In genomic region chr3:188061133-188061532, GRCh38 we compare ENCODE assay signal across 8 cellular contexts.
DNase-seq lines count a peak whose midpoint lies in the region; ATAC-seq, FAIRE-seq and TF ChIP-seq lines count a peak whose summit lies in the region.

No MANE protein-coding gene starts in this region.

- H3K4me1 ChIP-seq in OCI-LY3 (ENCODE audit: low read length) = peaks cover 14% of the 10 kb centered on the region
- peaks cover 0 to 6% of the 10 kb centered on the region in 2 donors for H3K4me1 ChIP-seq in left lung

- peak overlapping the region; percentile 10 for H3K4me2 ChIP-seq in OCI-LY3 (ENCODE audit: low read length)

- H3K27ac Mint-ChIP-seq in activated T-helper 17 cell treated with anti-CD3 and anti-CD28 coated beads, Interleukin-2, amount 50 U/mL, for 72 hours = peak overlapping the region; percentile 86

- H3K9me3 Mint-ChIP-seq in activated T-helper 17 cell treated with anti-CD3 and anti-CD28 coated beads, Interleukin-2, amount 50 U/mL, for 72 hours = no peaks in the 10 kb centered on the region

- peaks cover 16% of the 10 kb centered on the region for H3K4me1 Mint-ChIP-seq in activated T-helper 17 cell treated with anti-CD3 and anti-CD28 coated beads, Interleukin-2, amount 50 U/mL, for 72 hours

- no peaks in the 10 kb centered on the region for H4K20me1 ChIP-seq in OCI-LY3 (ENCODE audit: insufficient read depth, low read length)

- no peaks in the 10 kb centered on the region for H3K27me3 Mint-ChIP-seq in activated T-helper 17 cell treated with anti-CD3 and anti-CD28 coated beads, Interleukin-2, amount 50 U/mL, for 72 hours

- H3K79me2 ChIP-seq in OCI-LY3 (ENCODE audit: low read length) = no peaks in the 10 kb centered on the region

- peak overlapping the region; percentile 73 for H3K4me3 Mint-ChIP-seq in activated T-helper 17 cell treated with anti-CD3 and anti-CD28 coated beads, Interleukin-2, amount 50 U/mL, for 72 hours

- H3K27me3 ChIP-seq in OCI-LY3 (ENCODE audit: low read depth, low read length) (peaks cover 5% of the 10 kb centered on the region; the same call in 1 of the 2 replicates), left lung (no peaks in the 10 kb centered on the region)

- H3K4me3 ChIP-seq in OCI-LY3 (ENCODE audit: low read length) = no peak overlapping the region
- H3K4me3 ChIP-seq in left lung = no peak overlapping the region

- H3K36me3 Mint-ChIP-seq in activated T-helper 17 cell treated with anti-CD3 and anti-CD28 coated beads, Interleukin-2, amount 50 U/mL, for 72 hours (ENCODE audit: low read depth) = no peaks in the 10 kb centered on the region

- H3K27ac ChIP-seq in OCI-LY3 (ENCODE audit: low read length) (no peak overlapping the region), left lung (no peak overlapping the region)

- H3K36me3 ChIP-seq in OCI-LY3 (replicated peaks; ENCODE audit: low read depth, low read length) = no peaks in the 10 kb centered on the region
- H3K36me3 ChIP-seq in left lung = no peaks in the 10 kb centered on the region

- FAIRE-seq in urothelium cell line (lab: Jason Lieb, UNC) = no peak

- intact Hi-C loops in left lung (cut with DNase I) = no loop called here

- H3K9ac ChIP-seq in OCI-LY3 (ENCODE audit: low read length) = no peak overlapping the region

- TF ChIP-seq CTCF in OCI-LY3 (IDR thresholded peaks at IDR 0.05; ENCODE audit: low read depth, low read length) (peak; percentile 47), left lung (IDR thresholded peaks at IDR 0.05) (no peak)

- ATAC-seq in GM19035 (IDR thresholded peaks at IDR 0.05; ENCODE audit: unreplicated experiment) (peak; percentile 56), left lung (peak; percentile 67), GM21367 (IDR thresholded peaks at IDR 0.05; ENCODE audit: unreplicated experiment) (no peak)
- ATAC-seq in activated T-helper 17 cell treated with anti-CD3 and anti-CD28 coated beads, Interleukin-2, amount 50 U/mL, for 72 hours (replicated peaks) = peak; percentile 99

- DNase-seq in left lung = no peak
- DNase-seq in urothelium cell line (ENCODE audit: low spot score) = peak; percentile 49
- DNase-seq in NCI-H187 (lab: John Stamatoyannopoulos, UW) = no peak
- DNase-seq in NCI-H446 treated with DMSO at 0.1 percent for 48 hours (lab: John Stamatoyannopoulos, UW) = no peak

- H3K9me3 ChIP-seq in OCI-LY3 (ENCODE audit: insufficient read depth, low read length) = no peaks in the 10 kb centered on the region
- H3K9me3 ChIP-seq in left lung = no peaks in the 10 kb centered on the region

- no peak overlapping the region for H2AFZ ChIP-seq in OCI-LY3 (ENCODE audit: low read depth, low read length)
